8 cellular contexts compared by ENCODE assay signal in genomic region chr17:41678907-41679739, GRCh38. TPM values are rescaled to one million over a fixed set of nuclear protein-coding genes. Genes with fewer than 3 reads are reported as not detected.
DNase-seq lines count a peak whose midpoint lies in the region; ATAC-seq, FAIRE-seq and TF ChIP-seq lines count a peak whose summit lies in the region.

No MANE protein-coding gene starts in this region.

- POLR2A ChIA-PET in PC-9 (lab: Charles Lee; ENCODE audit: unreplicated experiment): interaction anchor here (0.5 to 3.2 kb wide), 16 partner anchors 10 to 1338 kb away, joined by 3 to 89 read pairs (median 4); partner anchors contain the start of gene EIF1

- H3K36me3 ChIP-seq in PC-9 (ENCODE audit: low read depth) (no peaks in the 10 kb centered on the region), adipocyte (ENCODE audit: control insufficient read depth, insufficient read depth, low read length, severe bottlenecking) (no peaks in the 10 kb centered on the region), kidney (ENCODE audit: control insufficient read depth in 1 of 2, insufficient read depth in 2 of 2, low read length in 2 of 2) (no peaks in the 10 kb centered on the region), BE2C (no peaks in the 10 kb centered on the region)

- H3K27me3 ChIP-seq in PC-9 (ENCODE audit: insufficient read depth, low read depth) (no peaks in the 10 kb centered on the region), adipocyte (replicated peaks; ENCODE audit: control insufficient read depth, insufficient read depth, low read length) (no peaks in the 10 kb centered on the region), BE2C (no peaks in the 10 kb centered on the region)

- CTCF ChIA-PET in PC-9 (lab: Charles Lee): interaction anchor here (0.5 to 2.5 kb wide), 8 partner anchors 10 to 860 kb away, joined by 3 to 17 read pairs (median 4); partner anchors contain the start of gene EIF1

- ATAC-seq in HG02623 (IDR thresholded peaks at IDR 0.05; ENCODE audit: unreplicated experiment): peak; percentile 69
- ATAC-seq in stimulated activated naive CD8-positive, alpha-beta T cell treated with anti-CD3 and anti-CD28 coated beads, Interleukin-15, Interleukin-2, amounts not matched to agents 100 U/mL and 50 U/mL, for 24 hours: peak; percentile 90

- H3K27ac ChIP-seq in PC-9: peak overlapping the region; percentile 94
- H3K27ac ChIP-seq in kidney (ENCODE audit: low read depth in 2 of 2, low read length in 2 of 2): peak overlapping the region; percentile 83 to 85

- no peaks in the 10 kb centered on the region for H3K79me2 ChIP-seq in PC-9 (ENCODE audit: low read depth)

- H4K20me1 ChIP-seq in PC-9 (ENCODE audit: insufficient read depth): no peaks in the 10 kb centered on the region

- H3K9me3 ChIP-seq in PC-9 (ENCODE audit: insufficient read depth, low read depth): no peaks in the 10 kb centered on the region
- no peaks in the 10 kb centered on the region for H3K9me3 ChIP-seq in adipocyte (ENCODE audit: control insufficient read depth, low read length)
- no peaks in the 10 kb centered on the region for H3K9me3 ChIP-seq in kidney (ENCODE audit: control insufficient read depth in 1 of 2, low read length in 2 of 2)
- H3K9me3 ChIP-seq in BE2C: no peaks in the 10 kb centered on the region

- FAIRE-seq in kidney (lab: Jason Lieb, UNC): no peak

- H3K4me1 ChIP-seq in PC-9 (replicated peaks; ENCODE audit: insufficient read depth) (peaks cover 24% of the 10 kb centered on the region), adipocyte (ENCODE audit: control insufficient read depth, insufficient read depth, low read length) (peaks cover 13% of the 10 kb centered on the region), kidney (ENCODE audit: control insufficient read depth in 1 of 2, insufficient read depth in 1 of 2, low read depth in 1 of 2, low read length in 2 of 2) (peaks cover 15 to 17% of the 10 kb centered on the region in 2 donors), BE2C (peaks cover 12% of the 10 kb centered on the region)

- peak overlapping the region; percentile 78 for H3K9ac ChIP-seq in adipocyte (ENCODE audit: low read length)
- H3K9ac ChIP-seq in kidney (ENCODE audit: low read length in 2 of 2): peak overlapping the region; percentile 45 to 57

- H3K4me2 ChIP-seq in PC-9: peak overlapping the region; percentile 73

- H3K4me3 ChIP-seq in PC-9 (peak overlapping the region; percentile 50), adipocyte (ENCODE audit: low read length) (peak overlapping the region; percentile 76), kidney (ENCODE audit: low read length in 2 of 2) (peak overlapping the region; percentile 3 to 43), BE2C (ENCODE audit: low read depth, low read length) (no peak overlapping the region)

- no peaks in the 10 kb centered on the region for H3K9me2 ChIP-seq in PC-9 (ENCODE audit: insufficient read depth)

- no TSS peak for BruUV-seq in PC-9 (replicated peaks; lab: Mats Ljungman, UMichigan)

- DNase-seq in PC-9 (peak; percentile 67 to 88), adipocyte (ENCODE audit: low read depth) (peak; percentile 30), kidney (peak; percentile 62), BE2C (no peak), NCI-H1048 (lab: John Stamatoyannopoulos, UW) (no peak)
- peak; percentile 57 for DNase-seq in stimulated activated naive CD8-positive, alpha-beta T cell treated with anti-CD3 and anti-CD28 coated beads, Interleukin-15, Interleukin-2, amounts not matched to agents 100 U/mL and 50 U/mL, for 24 hours

- H2AFZ ChIP-seq in PC-9: peak overlapping the region; percentile 41; the same call in 1 of the 2 replicates

- peaks cover 26% of the 10 kb centered on the region for H3F3A ChIP-seq in PC-9 (ENCODE audit: insufficient read depth, low read depth)

- intact Hi-C loops in PC-9 (cut with micrococcal nuclease; ENCODE audit: unreplicated experiment): loop anchor here (1.0 to 2.0 kb wide), 2 partner anchors 9 to 24 kb away; partner anchors contain the start of gene EIF1
- intact Hi-C loops in kidney (cut with DNase I): no loop called here

- TF ChIP-seq CTCF in GM12872 (IDR thresholded peaks at IDR 0.05; ENCODE audit: insufficient read depth, low read depth, low read length) (peak; percentile 46; the same call in 2 of the 3 replicates), PC-9 (conservative IDR thresholded peaks at IDR 0.05) (peak; percentile 28; the same call in 1 of the 2 replicates), kidney (IDR thresholded peaks at IDR 0.05; ENCODE audit: borderline replicate concordance, extremely low read depth, insufficient read depth) (peak; percentile 38), BE2C (IDR thresholded peaks at IDR 0.05; ENCODE audit: low read depth, low read length) (no peak)

RNA-seq across cellular contexts. Expression of gene EIF1, which starts 9.6 kb away (rescaled TPM):
- total RNA-seq in PC-9 (2021) (775 and 874 TPM in 2 replicates), kidney (842 TPM)
- 1,166 TPM for polyA plus RNA-seq in kidney (ENCODE audit: insufficient read depth, low read depth, low replicate concordance)
- polyA plus RNA-seq in BE2C (2012; ENCODE audit: insufficient read depth, insufficient read length, low read depth): 2,463 TPM

RNA-seq across cellular contexts. Expression of gene GAST, which starts 33.0 kb away (rescaled TPM):
- total RNA-seq in PC-9 (2021) (0.87 TPM in 1 of 2 replicates, not detected in the other), kidney (not detected)
- not detected for polyA plus RNA-seq in kidney (ENCODE audit: insufficient read depth, low read depth, low replicate concordance)
- not detected for polyA plus RNA-seq in BE2C (2012; ENCODE audit: insufficient read depth, insufficient read length, low read depth)

RNA-seq across cellular contexts. Expression of gene KRT17, which starts 54.7 kb away (rescaled TPM):
- total RNA-seq in PC-9 (2021): 29.0 and 80.8 TPM in 2 replicates
- 11.1 TPM for total RNA-seq in kidney
- 5.5 TPM for polyA plus RNA-seq in kidney (ENCODE audit: insufficient read depth, low read depth, low replicate concordance)
- not detected for polyA plus RNA-seq in BE2C (2012; ENCODE audit: insufficient read depth, insufficient read length, low read depth)

RNA-seq across cellular contexts. Expression of gene HAP1, which starts 55.3 kb away (rescaled TPM):
- total RNA-seq in PC-9 (2021) (1.1 and 2.2 TPM in 2 replicates), kidney (1.3 TPM)
- 0.99 TPM for polyA plus RNA-seq in kidney (ENCODE audit: insufficient read depth, low read depth, low replicate concordance)
- 0.29 TPM for polyA plus RNA-seq in BE2C (2012; ENCODE audit: insufficient read depth, insufficient read length, low read depth)

Comparison
In these comparisons a context has a peak if more than half of its experiments do, and no peak if none do; other contexts are left out.
1. DNase-seq: peak in PC-9 (2 of 2), adipocyte (single experiment), kidney (single experiment) and stimulated activated naive CD8-positive, alpha-beta T cell treated with anti-CD3 and anti-CD28 coated beads, Interleukin-15, Interleukin-2, amounts not matched to agents 100 U/mL and 50 U/mL, for 24 hours (single experiment); none in BE2C (single experiment) and NCI-H1048 (single experiment).